ENCODE assay signal across 31 cellular contexts in genomic region chr2:239853706-239854327, GRCh38.
"Had no signal": no experiment of that assay in that cellular context is flagged by ENCODE, and none has a peak within 500 bp of the region (broad histone marks: within the 10 kb centered on the region; RNA-seq: fewer than 3 reads in every experiment).

No MANE protein-coding gene starts in this region.

- H3K27ac Mint-ChIP-seq: activated CD4-positive, alpha-beta T cell treated with anti-CD3 and anti-CD28 coated beads, Interleukin-2, amount 10 ng/mL, durations not matched to agents 24 days and 14 days; activated naive CD8-positive, alpha-beta T cell treated with anti-CD3 and anti-CD28 coated beads for 36 hours; activated T-cell treated with anti-CD3 and anti-CD28 coated beads, Interleukin-2, amount 50 U/mL, for 72 hours; activated T-helper 17 cell treated with anti-CD3 and anti-CD28 coated beads, Interleukin-2, amount 50 U/mL, for 72 hours; T-helper 1 cell treated with Interleukin-12 subunit alpha and Interleukin-12 subunit beta and Interleukin-4 antibody, amounts not matched to agents 30 μg/mL and 1 μg/mL, for 36 hours; T-helper 2 cell treated with Interferon-gamma antibody and Interleukin-4, amounts not matched to agents 5 μg/mL and 100 μg/mL, for 36 hours had no signal

- H3K36me3 ChIP-seq: brain microvascular endothelial cell, cardiac muscle cell, Peyer's patch, SJSA1 had no signal

- H3K36me3 Mint-ChIP-seq: activated naive CD8-positive, alpha-beta T cell treated with anti-CD3 and anti-CD28 coated beads for 36 hours had no signal

- H3K4me1 ChIP-seq: Peyer's patch, SJSA1 had no signal

- H3K9me3 Mint-ChIP-seq: activated T-helper 17 cell treated with anti-CD3 and anti-CD28 coated beads, Interleukin-2, amount 50 U/mL, for 72 hours; T-helper 2 cell treated with Interferon-gamma antibody and Interleukin-4, amounts not matched to agents 5 μg/mL and 100 μg/mL, for 36 hours had no signal

- H3K4me1 Mint-ChIP-seq: activated CD4-positive, alpha-beta T cell treated with anti-CD3 and anti-CD28 coated beads, Interleukin-2, amount 10 ng/mL, durations not matched to agents 24 days and 14 days; activated naive CD8-positive, alpha-beta T cell treated with anti-CD3 and anti-CD28 coated beads for 36 hours; activated T-helper 17 cell treated with anti-CD3 and anti-CD28 coated beads, Interleukin-2, amount 50 U/mL, for 72 hours had no signal

- H3K4me3 ChIP-seq: cardiac muscle cell, Peyer's patch, SJSA1 had no signal

- ATAC-seq: activated T-cell treated with anti-CD3 and anti-CD28 coated beads, Interleukin-2, amount 50 U/mL, for 72 hours; activated T-helper 17 cell treated with anti-CD3 and anti-CD28 coated beads, Interleukin-2, amount 50 U/mL, for 72 hours; PC-3 had no signal

- H3K27me3 ChIP-seq: brain microvascular endothelial cell, cardiac muscle cell, Peyer's patch had no signal

- H3K27ac ChIP-seq: brain microvascular endothelial cell, cardiac muscle cell, Peyer's patch, SJSA1 had no signal

- H3K9me3 ChIP-seq: Peyer's patch, SJSA1, SK-N-SH had no signal

- H3K4me3 Mint-ChIP-seq: activated CD4-positive, alpha-beta T cell treated with anti-CD3 and anti-CD28 coated beads, Interleukin-2, amount 10 ng/mL, durations not matched to agents 24 days and 14 days; activated naive CD8-positive, alpha-beta T cell treated with anti-CD3 and anti-CD28 coated beads for 36 hours; activated T-cell treated with anti-CD3 and anti-CD28 coated beads, Interleukin-2, amount 50 U/mL, for 72 hours; activated T-helper 17 cell treated with anti-CD3 and anti-CD28 coated beads, Interleukin-2, amount 50 U/mL, for 72 hours; T-helper 1 cell treated with Interleukin-12 subunit alpha and Interleukin-12 subunit beta and Interleukin-4 antibody, amounts not matched to agents 30 μg/mL and 1 μg/mL, for 36 hours; T-helper 2 cell treated with Interferon-gamma antibody and Interleukin-4, amounts not matched to agents 5 μg/mL and 100 μg/mL, for 36 hours had no signal

- DNase-seq: activated CD4-positive, alpha-beta T cell treated with anti-CD3 and anti-CD28 coated beads, Interleukin-2, amount 10 ng/mL, durations not matched to agents 24 days and 14 days; activated CD4-positive, alpha-beta T cell treated with anti-CD3 and anti-CD28 coated beads, Interleukin-2, amount 50 U/mL, for 4 hours; activated effector memory CD4-positive, alpha-beta T cell treated with anti-CD3 and anti-CD28 coated beads, Interleukin-2, amount 50 U/mL, for 16 hours; activated naive CD4-positive, alpha-beta T cell; activated naive CD4-positive, alpha-beta T cell treated with anti-CD3 and anti-CD28 coated beads, Interleukin-2, amount 50 U/mL, for 16 hours; activated naive CD8-positive, alpha-beta T cell treated with anti-CD3 and anti-CD28 coated beads for 36 hours; activated T-cell treated with anti-CD3 and anti-CD28 coated beads, Interleukin-2, amount 50 U/mL, for 1 hour; activated T-cell treated with anti-CD3 and anti-CD28 coated beads, Interleukin-2, amount 50 U/mL, for 72 hours; amniotic stem cell; aorta; brain microvascular endothelial cell; Karpas-422; KBM-7; NCI-H1105 treated with DMSO at 0.1 percent for 48 hours; NCI-H1436; NCI-H1694 treated with DMSO at 0.1 percent for 48 hours; NCI-H2029; NCI-H345; NCI-H526; NCI-H748 treated with DMSO at 0.1 percent for 48 hours; NK-92 treated with Interleukin-12 subunit alpha and Interleukin-12 subunit beta, amount 100 ng/mL, for 24 hours; PC-3; RPMI8226; SHP77 treated with DMSO at 0.1 percent for 48 hours; SK-N-SH had no signal
